Comparison of ENCODE assay signal across 11 cellular contexts in the genomic region with DNA sequence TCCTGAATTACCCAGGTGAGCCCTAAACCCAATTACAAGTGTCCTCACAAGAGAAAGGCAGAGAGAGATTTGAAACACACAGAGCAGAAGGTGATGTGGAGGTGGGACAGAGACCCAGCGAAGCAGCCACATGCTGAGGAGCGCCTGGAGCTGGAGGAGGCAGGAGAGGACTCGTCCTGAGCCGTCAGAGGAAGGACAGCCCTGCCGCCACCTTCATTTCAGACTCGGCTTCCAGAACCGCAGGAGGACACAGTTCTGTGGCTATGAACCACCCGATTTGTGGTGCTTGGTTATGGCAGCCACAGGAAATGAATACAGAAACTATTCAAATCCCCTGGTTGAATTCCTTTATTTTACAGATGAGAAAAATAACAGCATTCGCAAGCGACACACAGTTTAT. TPM values are rescaled to one million over a fixed set of nuclear protein-coding genes. Genes with fewer than 3 reads are reported as not detected.
DNase-seq lines count a peak whose midpoint lies in the region; ATAC-seq, FAIRE-seq and TF ChIP-seq lines count a peak whose summit lies in the region.
"Had no signal": no experiment of that assay in that cellular context is flagged by ENCODE, and none has a peak within 500 bp of the region (broad histone marks: within the 10 kb centered on the region; RNA-seq: fewer than 3 reads in every experiment).

No MANE protein-coding gene starts in this region.

- no peaks in the 10 kb centered on the region for H3K36me3 Mint-ChIP-seq in activated naive CD4-positive, alpha-beta T cell treated with anti-CD3 and anti-CD28 coated beads, Interleukin-2, amount 50 U/mL, for 72 hours

- no peaks in the 10 kb centered on the region for H3K27me3 ChIP-seq in osteoblast (ENCODE audit: insufficient read depth, low read length)

- no peaks in the 10 kb centered on the region for H3K9me3 Mint-ChIP-seq in activated naive CD4-positive, alpha-beta T cell treated with anti-CD3 and anti-CD28 coated beads, Interleukin-2, amount 50 U/mL, for 72 hours

- no peaks in the 10 kb centered on the region for H3K79me2 ChIP-seq in osteoblast (ENCODE audit: insufficient read depth, low read length)

- TF ChIP-seq CTCF in GM12875 (IDR thresholded peaks at IDR 0.05; ENCODE audit: borderline replicate concordance, insufficient read depth, low read depth, low read length) (no peak), osteoblast (IDR thresholded peaks at IDR 0.05; ENCODE audit: extremely low read depth, low read depth, low read length) (no peak)

- no peak for FAIRE-seq in RCC 7860 (lab: Jason Lieb, UNC)

- no peaks in the 10 kb centered on the region for H3K9me3 ChIP-seq in osteoblast (ENCODE audit: low read depth, low read length)

- no peaks in the 10 kb centered on the region for H3K36me3 ChIP-seq in osteoblast (ENCODE audit: insufficient read depth, low read length)

- peak overlapping the region; percentile 88 for H3K27ac Mint-ChIP-seq in activated naive CD4-positive, alpha-beta T cell treated with anti-CD3 and anti-CD28 coated beads, Interleukin-2, amount 50 U/mL, for 72 hours

- peak overlapping the region; percentile 85 for H2AFZ ChIP-seq in osteoblast (ENCODE audit: low read length)

- H3K4me3 ChIP-seq in GM12875 (ENCODE audit: low read depth, low read length) (peak overlapping the region; percentile 23), osteoblast (ENCODE audit: insufficient read depth, low read length) (peak overlapping the region; percentile 68)

- H3K4me1 ChIP-seq in osteoblast (ENCODE audit: insufficient read depth, low read length) = no peaks in the 10 kb centered on the region

- peak overlapping the region; percentile 92 for H3K4me2 ChIP-seq in osteoblast (ENCODE audit: insufficient read depth, low read length)

- no peaks in the 10 kb centered on the region for H4K20me1 ChIP-seq in osteoblast (ENCODE audit: insufficient read depth, low read length)

- peak; percentile 21 for ATAC-seq in HG02870 (IDR thresholded peaks at IDR 0.05; ENCODE audit: unreplicated experiment)
- ATAC-seq in activated naive CD4-positive, alpha-beta T cell treated with anti-CD3 and anti-CD28 coated beads, Interleukin-2, amount 50 U/mL, for 72 hours = peak; percentile 22 to 66

- H3K27ac ChIP-seq in osteoblast (ENCODE audit: low read depth, low read length) = peak overlapping the region; percentile 20

- DNase-seq in activated naive CD4-positive, alpha-beta T cell treated with anti-CD3 and anti-CD28 coated beads, Interleukin-2, amount 50 U/mL, for 72 hours (ENCODE audit: low spot score in 2 of 2) = no peak
- no peak for DNase-seq in osteoblast (ENCODE audit: insufficient read length, low spot score, missing footprints)
- DNase-seq in iPS-NIHi11 (ENCODE audit: low spot score) = no peak
- DNase-seq in C1 segment of cervical spinal cord (lab: John Stamatoyannopoulos, UW) = no peak
- no peak for DNase-seq in SW 1271 (lab: John Stamatoyannopoulos, UW)
- DNase-seq in RCC 7860 (ENCODE audit: low spot score) = no peak
- DNase-seq: activated CD4-positive, CD25-positive, alpha-beta regulatory T cell had no signal

RNA-seq across cellular contexts. Expression of a gene that starts 16.4 kb away (rescaled TPM):
- total RNA-seq in activated naive CD4-positive, alpha-beta T cell treated with anti-CD3 and anti-CD28 coated beads, Interleukin-2, amount 50 U/mL, for 72 hours = 1 to 10 TPM in 1 of 2 donors, under 1 TPM in 1; 0.89 to 1.2 TPM
- total RNA-seq in osteoblast = 0.72 TPM in 1 of 2 replicates, not detected in the other
- total RNA-seq: chondrocyte, osteocyte had no signal
